Comparison of ENCODE assay signal across 11 cellular contexts in genomic region chr9:1469996-1470395, GRCh38.
DNase-seq lines count a peak whose midpoint lies in the region; ATAC-seq and TF ChIP-seq lines count a peak whose summit lies in the region.
"Had no signal": no experiment of that assay in that cellular context is flagged by ENCODE, and none has a peak within 500 bp of the region (broad histone marks: within the 10 kb centered on the region; RNA-seq: fewer than 3 reads in every experiment).

No MANE protein-coding gene starts in this region.

- H2BK5ac ChIP-seq in trophoblast cell (ENCODE audit: low read depth, low read length, poor library complexity), result no peak overlapping the region

- H4K91ac ChIP-seq in trophoblast cell (ENCODE audit: low read depth, low read length), result no peak overlapping the region

- no peak overlapping the region for H2BK12ac ChIP-seq in trophoblast cell (ENCODE audit: low read length)

- no peak overlapping the region for H3K4ac ChIP-seq in trophoblast cell (ENCODE audit: low read depth, low read length)

- H4K8ac ChIP-seq in trophoblast cell (ENCODE audit: low read depth, low read length), result no peak overlapping the region

- TF ChIP-seq POLR2A in spleen (IDR thresholded peaks at IDR 0.05), result no peak

- peaks cover 7% of the 10 kb centered on the region for H3K27me3 Mint-ChIP-seq in activated CD8-positive, alpha-beta T cell treated with anti-CD3 and anti-CD28 coated beads for 36 hours
- no peaks in the 10 kb centered on the region for H3K27me3 Mint-ChIP-seq in activated CD8-positive, alpha-beta T cell treated with anti-CD3 and anti-CD28 coated beads, Interleukin-2, amount 10 ng/mL, durations not matched to agents 7 days and 5 days (ENCODE audit: low read depth)

- ATAC-seq in activated CD8-positive, alpha-beta T cell treated with anti-CD3 and anti-CD28 coated beads for 36 hours, result peak; percentile 24
- ATAC-seq in activated CD8-positive, alpha-beta T cell treated with anti-CD3 and anti-CD28 coated beads, Interleukin-2, amount 10 ng/mL, durations not matched to agents 7 days and 5 days, result no peak
- peak; percentile 95 for ATAC-seq in GM21529 (IDR thresholded peaks at IDR 0.05; ENCODE audit: unreplicated experiment)
- peak; percentile 93 for ATAC-seq in HG03066 (IDR thresholded peaks at IDR 0.05; ENCODE audit: low read depth, unreplicated experiment)
- ATAC-seq: Panc1, right lobe of liver had no signal

- H3K27ac ChIP-seq in trophoblast cell (ENCODE audit: low read depth, low read length), result no peak overlapping the region
- H3K27ac ChIP-seq in PC-9, result no peak overlapping the region
- H3K27ac ChIP-seq in spleen, result no peak overlapping the region
- H3K27ac ChIP-seq: right lobe of liver had no signal

- no peak for DNase-seq in activated CD8-positive, alpha-beta T cell treated with anti-CD3 and anti-CD28 coated beads for 36 hours
- DNase-seq in activated CD8-positive, alpha-beta T cell treated with anti-CD3 and anti-CD28 coated beads, Interleukin-2, amount 10 ng/mL, durations not matched to agents 7 days and 5 days, result no peak
- DNase-seq in trophoblast cell (peak; percentile 8 to 76), PC-9 (no peak), spleen (no peak), hepatic stellate cell (ENCODE audit: low spot score) (no peak)
- DNase-seq: right lobe of liver had no signal

- WGBS in trophoblast cell (ENCODE audit: extremely low coverage, insufficient coverage, insufficient read length), result no CpG with 5 or more reads among the region's 1 CpG
- WGBS in spleen, 5 donors, result 59 to 73% (median 67%) methylated on average over 1 of the region's 1 CpG

- no peaks in the 10 kb centered on the region for H3K9me3 ChIP-seq in trophoblast cell (ENCODE audit: insufficient read depth, low read depth, low read length)
- no peaks in the 10 kb centered on the region for H3K9me3 ChIP-seq in PC-9 (ENCODE audit: insufficient read depth, low read depth)
- H3K9me3 ChIP-seq in spleen, result no peaks in the 10 kb centered on the region
- H3K9me3 ChIP-seq: right lobe of liver had no signal

- no peaks in the 10 kb centered on the region for H3K79me2 ChIP-seq in trophoblast cell (ENCODE audit: control insufficient read depth, insufficient read depth, low read length, poor library complexity)
- H3K79me2 ChIP-seq in PC-9 (ENCODE audit: low read depth), result no peaks in the 10 kb centered on the region

- H3K79me1 ChIP-seq in trophoblast cell (ENCODE audit: low read length), result no peaks in the 10 kb centered on the region

- no peaks in the 10 kb centered on the region for H3K27me3 ChIP-seq in trophoblast cell (ENCODE audit: insufficient read depth, low read length)
- no peaks in the 10 kb centered on the region for H3K27me3 ChIP-seq in PC-9 (ENCODE audit: insufficient read depth, low read depth)
- H3K27me3 ChIP-seq in spleen (replicated peaks in 1 of 7), result peaks cover 0 to 5% (median 0%) of the 10 kb centered on the region in 7 donors
- H3K27me3 ChIP-seq: right lobe of liver had no signal

- H3K4me1 ChIP-seq in trophoblast cell (ENCODE audit: control insufficient read depth in 1 of 2, insufficient read depth in 2 of 2, low read length in 2 of 2) (no peaks in the 10 kb centered on the region), PC-9 (replicated peaks; ENCODE audit: insufficient read depth) (no peaks in the 10 kb centered on the region), spleen (no peaks in the 10 kb centered on the region)
- H3K4me1 ChIP-seq: right lobe of liver had no signal

- H3K4me2 ChIP-seq in trophoblast cell (ENCODE audit: low read length) (no peak overlapping the region), PC-9 (no peak overlapping the region)

- no peak overlapping the region for H3K18ac ChIP-seq in trophoblast cell (ENCODE audit: low read length)

- H3K4me3 ChIP-seq in trophoblast cell (ENCODE audit: low read depth, low read length) (no peak overlapping the region), PC-9 (no peak overlapping the region), spleen (no peak overlapping the region)
- H3K4me3 ChIP-seq: right lobe of liver had no signal

- CTCF ChIA-PET in activated CD8-positive, alpha-beta T cell treated with anti-CD3 and anti-CD28 coated beads for 36 hours (lab: Charles Lee), result no interaction called here
- CTCF ChIA-PET in activated CD8-positive, alpha-beta T cell treated with anti-CD3 and anti-CD28 coated beads, Interleukin-2, amount 10 ng/mL, durations not matched to agents 7 days and 5 days (lab: Charles Lee), result no interaction called here
- CTCF ChIA-PET in PC-9 (lab: Charles Lee), result no interaction called here

- no peaks in the 10 kb centered on the region for H3K4me1 Mint-ChIP-seq in activated CD8-positive, alpha-beta T cell treated with anti-CD3 and anti-CD28 coated beads for 36 hours (ENCODE audit: low read depth)
- H3K4me1 Mint-ChIP-seq in activated CD8-positive, alpha-beta T cell treated with anti-CD3 and anti-CD28 coated beads, Interleukin-2, amount 10 ng/mL, durations not matched to agents 7 days and 5 days (ENCODE audit: low read depth), result no peaks in the 10 kb centered on the region
- H3K4me1 Mint-ChIP-seq: brain had no signal

- H2BK120ac ChIP-seq in trophoblast cell (ENCODE audit: insufficient read depth, low read length, poor library complexity), result no peak overlapping the region

- no peaks in the 10 kb centered on the region for H4K20me1 ChIP-seq in PC-9 (ENCODE audit: insufficient read depth)

- H2AFZ ChIP-seq in trophoblast cell (ENCODE audit: insufficient read depth, low read length, poor library complexity) (no peak overlapping the region), PC-9 (no peak overlapping the region)

- no peaks in the 10 kb centered on the region for H3K9me2 ChIP-seq in PC-9 (ENCODE audit: insufficient read depth)

- intact Hi-C loops in activated CD8-positive, alpha-beta T cell treated with anti-CD3 and anti-CD28 coated beads for 36 hours (cut with micrococcal nuclease), result loop anchor here (10.0 kb wide), 1 partner anchor 135 kb away; no protein-coding TSS in a partner anchor
- intact Hi-C loops in PC-9 (cut with micrococcal nuclease; ENCODE audit: unreplicated experiment) (no loop called here), spleen (cut with DNase I; ENCODE audit: low total_unique reads) (no loop called here)

- H3K23ac ChIP-seq in trophoblast cell (ENCODE audit: low read length), result no peak overlapping the region

- POLR2A ChIA-PET in activated CD8-positive, alpha-beta T cell treated with anti-CD3 and anti-CD28 coated beads for 36 hours (lab: Charles Lee), result no interaction called here
- POLR2A ChIA-PET in activated CD8-positive, alpha-beta T cell treated with anti-CD3 and anti-CD28 coated beads, Interleukin-2, amount 10 ng/mL, durations not matched to agents 7 days and 5 days (lab: Charles Lee), result no interaction called here
- POLR2A ChIA-PET in PC-9 (lab: Charles Lee; ENCODE audit: unreplicated experiment), result no interaction called here

- H3K9ac ChIP-seq in trophoblast cell (ENCODE audit: low read length), result no peak overlapping the region

- no peaks in the 10 kb centered on the region for H3F3A ChIP-seq in PC-9 (ENCODE audit: insufficient read depth, low read depth)

- no peak overlapping the region for H2AK5ac ChIP-seq in trophoblast cell (ENCODE audit: low read length)

- H3K4me3 Mint-ChIP-seq in activated CD8-positive, alpha-beta T cell treated with anti-CD3 and anti-CD28 coated beads for 36 hours, result no peak overlapping the region
- H3K4me3 Mint-ChIP-seq in activated CD8-positive, alpha-beta T cell treated with anti-CD3 and anti-CD28 coated beads, Interleukin-2, amount 10 ng/mL, durations not matched to agents 7 days and 5 days, result no peak overlapping the region
- H3K4me3 Mint-ChIP-seq: brain had no signal

- BruUV-seq in PC-9 (replicated peaks; lab: Mats Ljungman, UMichigan), result no TSS peak

- no peak overlapping the region for H3K27ac Mint-ChIP-seq in activated CD8-positive, alpha-beta T cell treated with anti-CD3 and anti-CD28 coated beads for 36 hours
- no peak overlapping the region for H3K27ac Mint-ChIP-seq in activated CD8-positive, alpha-beta T cell treated with anti-CD3 and anti-CD28 coated beads, Interleukin-2, amount 10 ng/mL, durations not matched to agents 7 days and 5 days
- H3K27ac Mint-ChIP-seq: brain had no signal

- H3K36me3 ChIP-seq in trophoblast cell (ENCODE audit: control insufficient read depth in 1 of 2, insufficient read depth in 2 of 2, low read length in 2 of 2) (no peaks in the 10 kb centered on the region), PC-9 (ENCODE audit: low read depth) (no peaks in the 10 kb centered on the region), spleen (no peaks in the 10 kb centered on the region)
- H3K36me3 ChIP-seq: right lobe of liver had no signal

- no peak for TF ChIP-seq CTCF in activated CD8-positive, alpha-beta T cell treated with anti-CD3 and anti-CD28 coated beads for 36 hours (IDR thresholded peaks at IDR 0.05)
- TF ChIP-seq CTCF in PC-9 (conservative IDR thresholded peaks at IDR 0.05), result no peak
- TF ChIP-seq CTCF in spleen (IDR thresholded peaks at IDR 0.05 in 8 of 11, conservative IDR thresholded peaks at IDR 0.05 in 3 of 11), result no peak

- no peaks in the 10 kb centered on the region for H3K36me3 Mint-ChIP-seq in activated CD8-positive, alpha-beta T cell treated with anti-CD3 and anti-CD28 coated beads for 36 hours (ENCODE audit: low read depth)
- no peaks in the 10 kb centered on the region for H3K36me3 Mint-ChIP-seq in activated CD8-positive, alpha-beta T cell treated with anti-CD3 and anti-CD28 coated beads, Interleukin-2, amount 10 ng/mL, durations not matched to agents 7 days and 5 days (ENCODE audit: low read depth)
- H3K36me3 Mint-ChIP-seq: brain had no signal

- H3K9me3 Mint-ChIP-seq in activated CD8-positive, alpha-beta T cell treated with anti-CD3 and anti-CD28 coated beads for 36 hours, result no peaks in the 10 kb centered on the region
- H3K9me3 Mint-ChIP-seq in activated CD8-positive, alpha-beta T cell treated with anti-CD3 and anti-CD28 coated beads, Interleukin-2, amount 10 ng/mL, durations not matched to agents 7 days and 5 days (ENCODE audit: insufficient read depth), result no peaks in the 10 kb centered on the region
- H3K9me3 Mint-ChIP-seq: brain had no signal

- no peak overlapping the region for H3K14ac ChIP-seq in trophoblast cell (ENCODE audit: low read length)

- H4K12ac ChIP-seq in trophoblast cell (ENCODE audit: low read depth, low read length), result no peak overlapping the region

Comparison
In these comparisons a context has a peak if more than half of its experiments do, and no peak if none do; other contexts are left out.
1. DNase-seq: peak in trophoblast cell (2 of 2); none in activated CD8-positive, alpha-beta T cell treated with anti-CD3 and anti-CD28 coated beads for 36 hours (single experiment), activated CD8-positive, alpha-beta T cell treated with anti-CD3 and anti-CD28 coated beads, Interleukin-2, amount 10 ng/mL, durations not matched to agents 7 days and 5 days (single experiment), PC-9 (0 of 2), spleen (single experiment) and hepatic stellate cell (single experiment).